Comparison of ENCODE assay signal across 1 cellular context in the genomic region with DNA sequence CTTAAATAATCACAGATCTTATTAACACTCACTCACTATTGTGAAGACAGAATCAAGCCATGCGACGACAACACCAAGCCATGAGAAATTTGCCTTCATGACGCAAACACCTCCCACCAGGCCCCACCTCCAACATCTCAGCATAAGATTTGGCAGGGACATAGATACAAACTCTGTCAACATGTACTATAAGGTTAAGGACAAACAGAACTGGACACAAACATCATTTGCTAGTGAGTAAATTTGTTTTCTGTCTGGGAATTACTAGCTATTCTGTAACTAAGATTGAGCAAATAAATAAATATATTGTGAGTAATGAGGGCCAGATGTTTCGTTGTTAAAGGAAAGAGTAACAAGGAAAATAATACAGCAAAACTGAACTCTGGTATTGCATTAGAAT.
TF ChIP-seq lines count a peak whose summit lies in the region.

No MANE protein-coding gene starts in this region.

TF ChIP-seq in GM23338, 12 proteins besides CTCF, POLR2A, EP300 and RAD21 (continued from another document):
- TF ChIP-seq, protein P1, sequence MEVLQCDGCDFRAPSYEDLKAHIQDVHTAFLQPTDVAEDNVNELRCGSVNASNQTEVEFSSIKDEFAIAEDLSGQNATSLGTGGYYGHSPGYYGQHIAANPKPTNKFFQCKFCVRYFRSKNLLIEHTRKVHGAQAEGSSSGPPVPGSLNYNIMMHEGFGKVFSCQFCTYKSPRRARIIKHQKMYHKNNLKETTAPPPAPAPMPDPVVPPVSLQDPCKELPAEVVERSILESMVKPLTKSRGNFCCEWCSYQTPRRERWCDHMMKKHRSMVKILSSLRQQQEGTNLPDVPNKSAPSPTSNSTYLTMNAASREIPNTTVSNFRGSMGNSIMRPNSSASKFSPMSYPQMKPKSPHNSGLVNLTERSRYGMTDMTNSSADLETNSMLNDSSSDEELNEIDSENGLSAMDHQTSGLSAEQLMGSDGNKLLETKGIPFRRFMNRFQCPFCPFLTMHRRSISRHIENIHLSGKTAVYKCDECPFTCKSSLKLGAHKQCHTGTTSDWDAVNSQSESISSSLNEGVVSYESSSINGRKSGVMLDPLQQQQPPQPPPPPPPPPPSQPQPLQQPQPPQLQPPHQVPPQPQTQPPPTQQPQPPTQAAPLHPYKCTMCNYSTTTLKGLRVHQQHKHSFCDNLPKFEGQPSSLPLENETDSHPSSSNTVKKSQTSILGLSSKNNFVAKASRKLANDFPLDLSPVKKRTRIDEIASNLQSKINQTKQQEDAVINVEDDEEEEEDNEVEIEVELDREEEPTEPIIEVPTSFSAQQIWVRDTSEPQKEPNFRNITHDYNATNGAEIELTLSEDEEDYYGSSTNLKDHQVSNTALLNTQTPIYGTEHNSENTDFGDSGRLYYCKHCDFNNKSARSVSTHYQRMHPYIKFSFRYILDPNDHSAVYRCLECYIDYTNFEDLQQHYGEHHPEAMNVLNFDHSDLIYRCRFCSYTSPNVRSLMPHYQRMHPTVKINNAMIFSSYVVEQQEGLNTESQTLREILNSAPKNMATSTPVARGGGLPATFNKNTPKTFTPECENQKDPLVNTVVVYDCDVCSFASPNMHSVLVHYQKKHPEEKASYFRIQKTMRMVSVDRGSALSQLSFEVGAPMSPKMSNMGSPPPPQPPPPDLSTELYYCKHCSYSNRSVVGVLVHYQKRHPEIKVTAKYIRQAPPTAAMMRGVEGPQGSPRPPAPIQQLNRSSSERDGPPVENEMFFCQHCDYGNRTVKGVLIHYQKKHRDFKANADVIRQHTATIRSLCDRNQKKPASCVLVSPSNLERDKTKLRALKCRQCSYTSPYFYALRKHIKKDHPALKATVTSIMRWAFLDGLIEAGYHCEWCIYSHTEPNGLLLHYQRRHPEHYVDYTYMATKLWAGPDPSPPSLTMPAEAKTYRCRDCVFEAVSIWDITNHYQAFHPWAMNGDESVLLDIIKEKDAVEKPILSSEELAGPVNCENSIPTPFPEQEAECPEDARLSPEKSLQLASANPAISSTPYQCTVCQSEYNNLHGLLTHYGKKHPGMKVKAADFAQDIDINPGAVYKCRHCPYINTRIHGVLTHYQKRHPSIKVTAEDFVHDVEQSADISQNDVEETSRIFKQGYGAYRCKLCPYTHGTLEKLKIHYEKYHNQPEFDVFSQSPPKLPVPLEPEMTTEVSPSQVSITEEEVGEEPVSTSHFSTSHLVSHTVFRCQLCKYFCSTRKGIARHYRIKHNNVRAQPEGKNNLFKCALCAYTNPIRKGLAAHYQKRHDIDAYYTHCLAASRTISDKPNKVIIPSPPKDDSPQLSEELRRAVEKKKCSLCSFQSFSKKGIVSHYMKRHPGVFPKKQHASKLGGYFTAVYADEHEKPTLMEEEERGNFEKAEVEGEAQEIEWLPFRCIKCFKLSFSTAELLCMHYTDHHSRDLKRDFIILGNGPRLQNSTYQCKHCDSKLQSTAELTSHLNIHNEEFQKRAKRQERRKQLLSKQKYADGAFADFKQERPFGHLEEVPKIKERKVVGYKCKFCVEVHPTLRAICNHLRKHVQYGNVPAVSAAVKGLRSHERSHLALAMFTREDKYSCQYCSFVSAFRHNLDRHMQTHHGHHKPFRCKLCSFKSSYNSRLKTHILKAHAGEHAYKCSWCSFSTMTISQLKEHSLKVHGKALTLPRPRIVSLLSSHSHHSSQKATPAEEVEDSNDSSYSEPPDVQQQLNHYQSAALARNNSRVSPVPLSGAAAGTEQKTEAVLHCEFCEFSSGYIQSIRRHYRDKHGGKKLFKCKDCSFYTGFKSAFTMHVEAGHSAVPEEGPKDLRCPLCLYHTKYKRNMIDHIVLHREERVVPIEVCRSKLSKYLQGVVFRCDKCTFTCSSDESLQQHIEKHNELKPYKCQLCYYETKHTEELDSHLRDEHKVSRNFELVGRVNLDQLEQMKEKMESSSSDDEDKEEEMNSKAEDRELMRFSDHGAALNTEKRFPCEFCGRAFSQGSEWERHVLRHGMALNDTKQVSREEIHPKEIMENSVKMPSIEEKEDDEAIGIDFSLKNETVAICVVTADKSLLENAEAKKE (CRISPR knock-in tag; IDR thresholded peaks at IDR 0.05): no peak
